Comparison of ENCODE assay signal across 9 cellular contexts in the genomic region with DNA sequence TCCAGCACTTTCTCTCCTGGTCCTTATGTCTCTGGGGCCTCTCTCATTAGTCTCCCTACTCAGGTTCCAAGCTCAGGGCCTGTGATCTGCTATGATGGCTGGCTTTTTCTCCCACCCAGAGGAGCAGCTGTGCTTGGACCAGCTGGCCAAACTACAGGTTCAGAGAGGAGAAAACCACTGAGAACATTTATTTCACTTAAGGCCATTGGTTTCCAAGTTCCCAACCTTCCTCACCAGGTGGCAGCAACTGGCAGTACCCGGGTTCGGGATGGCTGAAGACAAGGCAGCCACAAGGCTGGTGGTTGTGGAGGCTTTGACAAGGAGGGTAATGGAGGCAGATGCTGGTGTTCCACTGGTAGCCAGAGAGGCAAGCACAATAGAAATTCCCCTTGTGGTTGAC. TPM values are rescaled to one million over a fixed set of nuclear protein-coding genes. Genes with fewer than 3 reads are reported as not detected.
DNase-seq lines count a peak whose midpoint lies in the region; ATAC-seq and TF ChIP-seq lines count a peak whose summit lies in the region.
"Had no signal": no experiment of that assay in that cellular context is flagged by ENCODE, and none has a peak within 500 bp of the region (broad histone marks: within the 10 kb centered on the region; RNA-seq: fewer than 3 reads in every experiment).

No MANE protein-coding gene starts in this region.

- no peaks in the 10 kb centered on the region for H3K27me3 ChIP-seq in neural cell (ENCODE audit: insufficient read depth, low read depth, low read length)

- H3K4me3 ChIP-seq in neural cell (ENCODE audit: low read length) = no peak overlapping the region
- H3K4me3 ChIP-seq: prostate gland had no signal

- no peak for TF ChIP-seq EP300 in neural cell (conservative IDR thresholded peaks at IDR 0.05; ENCODE audit: poor library complexity, severe bottlenecking)

- H3K27ac Mint-ChIP-seq in activated CD4-positive, alpha-beta T cell treated with anti-CD3 and anti-CD28 coated beads for 36 hours = no peak overlapping the region

- CTCF ChIA-PET in activated CD4-positive, alpha-beta T cell treated with anti-CD3 and anti-CD28 coated beads for 36 hours (lab: Charles Lee) = no interaction called here

- H3K9me3 Mint-ChIP-seq in activated CD4-positive, alpha-beta T cell treated with anti-CD3 and anti-CD28 coated beads for 36 hours (ENCODE audit: low read depth) = no peaks in the 10 kb centered on the region

- no peak for ATAC-seq in activated CD4-positive, alpha-beta T cell treated with anti-CD3 and anti-CD28 coated beads for 36 hours
- ATAC-seq in sciatic nerve = no peak

- TF ChIP-seq CTCF in VCaP (conservative IDR thresholded peaks at IDR 0.05) (peak; percentile 27; the same call in 1 of the 2 replicates), neural cell (IDR thresholded peaks at IDR 0.05; ENCODE audit: poor library complexity, severe bottlenecking) (peak; percentile 20)

- H3K4me1 Mint-ChIP-seq in activated CD4-positive, alpha-beta T cell treated with anti-CD3 and anti-CD28 coated beads for 36 hours = no peaks in the 10 kb centered on the region

- H3K27ac ChIP-seq in VCaP (no peak overlapping the region), neural cell (ENCODE audit: low read length) (no peak overlapping the region)
- H3K27ac ChIP-seq: prostate gland had no signal

- no peak overlapping the region for H3K4me3 Mint-ChIP-seq in activated CD4-positive, alpha-beta T cell treated with anti-CD3 and anti-CD28 coated beads for 36 hours

- H3K79me2 ChIP-seq in neural cell (replicated peaks; ENCODE audit: insufficient read depth, low read length) = no peaks in the 10 kb centered on the region

- no peaks in the 10 kb centered on the region for H3F3A ChIP-seq in neural cell (ENCODE audit: insufficient read depth, low read length, poor library complexity, severe bottlenecking)

- no peaks in the 10 kb centered on the region for H3K9me3 ChIP-seq in neural cell (ENCODE audit: low read length)
- H3K9me3 ChIP-seq: prostate gland had no signal

- H4K20me1 ChIP-seq in neural cell (ENCODE audit: insufficient read depth) = no peaks in the 10 kb centered on the region

- H3K27me3 Mint-ChIP-seq in activated CD4-positive, alpha-beta T cell treated with anti-CD3 and anti-CD28 coated beads for 36 hours = no peaks in the 10 kb centered on the region

- DNase-seq in DMS53 (lab: John Stamatoyannopoulos, UW) = peak; percentile 24
- DNase-seq in DMS53 treated with DMSO at 0.1 percent for 48 hours (lab: John Stamatoyannopoulos, UW; ENCODE audit: unreplicated experiment) = no peak
- DNase-seq in LHCN-M2 (ENCODE audit: low read depth) = peak; percentile 49
- DNase-seq in medulla oblongata (ENCODE audit: extremely low spot score) = no peak
- DNase-seq in activated CD4-positive, alpha-beta T cell treated with anti-CD3 and anti-CD28 coated beads for 36 hours = no peak
- DNase-seq in sciatic nerve (ENCODE audit: low spot score) = no peak

- H3K36me3 Mint-ChIP-seq in activated CD4-positive, alpha-beta T cell treated with anti-CD3 and anti-CD28 coated beads for 36 hours (ENCODE audit: low read depth) = no peaks in the 10 kb centered on the region

- H3K36me3 ChIP-seq in neural cell (ENCODE audit: insufficient read depth, low read length) = no peaks in the 10 kb centered on the region
- H3K36me3 ChIP-seq: prostate gland had no signal

- TF ChIP-seq RAD21 in neural cell (conservative IDR thresholded peaks at IDR 0.05) = peak; percentile 22

- H3K9me2 ChIP-seq in neural cell (ENCODE audit: insufficient read depth, low read length) = no peaks in the 10 kb centered on the region

- POLR2A ChIA-PET in activated CD4-positive, alpha-beta T cell treated with anti-CD3 and anti-CD28 coated beads for 36 hours (lab: Charles Lee) = no interaction called here

- H3K9ac ChIP-seq in neural cell (ENCODE audit: low read length) = no peak overlapping the region

- intact Hi-C loops in activated CD4-positive, alpha-beta T cell treated with anti-CD3 and anti-CD28 coated beads for 36 hours (cut with DNase I, micrococcal nuclease) = no loop called here
- intact Hi-C loops in sciatic nerve (cut with DNase I) = no loop called here

- H2AFZ ChIP-seq in neural cell (ENCODE audit: low read depth, low read length) = no peak overlapping the region

- H3K4me2 ChIP-seq in neural cell (ENCODE audit: low read length) = no peak overlapping the region

TF ChIP-seq in neural cell, 6 proteins besides CTCF, POLR2A, EP300 and RAD21:
- TF ChIP-seq MXI1 (conservative IDR thresholded peaks at IDR 0.05; ENCODE audit: poor library complexity, severe bottlenecking) = no peak
- peak; percentile 36 for TF ChIP-seq SMC3 (conservative IDR thresholded peaks at IDR 0.05; ENCODE audit: poor library complexity)

RNA-seq across cellular contexts. Expression of a gene that starts 29.9 kb away (rescaled TPM):
- total RNA-seq in LHCN-M2 (2014; rRNA removed) (20.8 and 21.8 TPM in 2 replicates), sciatic nerve (30.2 TPM)
- 2.9 TPM for polyA plus RNA-seq in LHCN-M2 (2012)
- 22.4 and 25.2 TPM in 2 replicates for polyA plus RNA-seq in neural cell
- 71.8 and 76.9 TPM in 2 replicates for polyA minus RNA-seq in neural cell
- total RNA-seq in activated CD4-positive, alpha-beta T cell treated with anti-CD3 and anti-CD28 coated beads for 36 hours = 10 to 100 TPM; 26.5 to 42.3 TPM

RNA-seq across cellular contexts. Expression of a gene that starts 30.5 kb away (rescaled TPM):
- total RNA-seq in LHCN-M2 (2014; rRNA removed) = 0.11 TPM in 1 of 2 replicates, not detected in the other
- 0.09 TPM for polyA plus RNA-seq in LHCN-M2 (2012)
- 0.12 and 0.42 TPM in 2 replicates for polyA plus RNA-seq in neural cell
- 0.97 TPM in 1 of 2 replicates, not detected in the other for polyA minus RNA-seq in neural cell
- total RNA-seq in activated CD4-positive, alpha-beta T cell treated with anti-CD3 and anti-CD28 coated beads for 36 hours = 1 to 10 TPM; 3.1 to 4.1 TPM
- not detected for total RNA-seq in sciatic nerve

Comparison
In these comparisons a context has a peak if more than half of its experiments do, and no peak if none do; other contexts are left out.
1. DNase-seq: peak in DMS53 (single experiment) and LHCN-M2 (single experiment); none in DMS53 treated with DMSO at 0.1 percent for 48 hours (single experiment), medulla oblongata (single experiment), activated CD4-positive, alpha-beta T cell treated with anti-CD3 and anti-CD28 coated beads for 36 hours (single experiment) and sciatic nerve (single experiment).